ENCODE assay signal across 21 cellular contexts in the genomic region with DNA sequence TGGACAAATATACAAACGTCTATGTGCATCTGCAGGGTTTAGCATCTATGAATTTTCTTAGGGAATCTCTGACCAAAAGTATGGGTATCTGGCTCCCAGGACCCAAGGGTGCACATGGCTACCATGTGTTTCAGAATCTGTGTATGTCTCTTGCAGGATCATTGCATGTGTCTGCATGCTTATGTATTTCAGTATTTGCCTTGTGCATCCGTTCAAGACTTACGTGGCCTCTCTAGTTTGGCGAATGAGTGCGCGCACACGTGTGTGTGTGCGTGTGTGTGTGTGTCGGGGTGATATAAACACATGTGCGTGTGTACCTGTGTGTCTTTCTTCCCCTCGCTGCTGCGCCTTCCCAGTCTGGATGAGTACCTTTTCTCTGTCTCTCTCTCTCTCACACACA.
"Had no signal": no experiment of that assay in that cellular context is flagged by ENCODE, and none has a peak within 500 bp of the region (broad histone marks: within the 10 kb centered on the region; RNA-seq: fewer than 3 reads in every experiment).

No MANE protein-coding gene starts in this region.

- ATAC-seq: effector memory CD8-positive, alpha-beta T cell; left ventricle myocardium superior; lower lobe of right lung; naive thymus-derived CD8-positive, alpha-beta T cell; psoas muscle; right cardiac atrium; stimulated activated naive B cell treated with anti-CD40 and anti-IgM and Interleukin-4, amounts not matched to agents 10 μg/mL and 1 μg/mL and 100 μg/mL, for 72 hours had no signal

- H3K27ac ChIP-seq: lower lobe of right lung, ovary, psoas muscle, thoracic aorta, tibial nerve, upper lobe of left lung, vagina had no signal

- H3K4me1 ChIP-seq: lower lobe of right lung, psoas muscle, tibial nerve, upper lobe of left lung, vagina had no signal

- H3K27ac Mint-ChIP-seq: effector memory CD8-positive, alpha-beta T cell; naive thymus-derived CD8-positive, alpha-beta T cell; stimulated activated naive B cell treated with anti-CD40 and anti-IgM and Interleukin-4, amounts not matched to agents 10 μg/mL and 1 μg/mL and 100 μg/mL, for 72 hours; stimulated activated naive CD8-positive, alpha-beta T cell treated with anti-CD3 and anti-CD28 coated beads, Interleukin-15, Interleukin-2, amounts not matched to agents 100 ng/mL and 50 ng/mL, for 24 hours had no signal

- DNase-seq: cortex of kidney; effector memory CD8-positive, alpha-beta T cell; head of caudate nucleus; left ventricle myocardium superior; lower lobe of right lung; naive thymus-derived CD8-positive, alpha-beta T cell; nucleus accumbens; ovary; psoas muscle; right cardiac atrium; small intestine; stimulated activated CD4-positive, alpha-beta T cell treated with anti-CD3 and anti-CD28 coated beads, Interleukin-15, amount 100 ng/mL, for 24 hours; stimulated activated CD4-positive, alpha-beta T cell treated with anti-CD3 and anti-CD28 coated beads, Interleukin-2, amount 100 ng/mL, for 48 hours; stimulated activated naive B cell treated with anti-CD40 and anti-IgM and Interleukin-4, amounts not matched to agents 10 μg/mL and 1 μg/mL and 100 μg/mL, for 72 hours; upper lobe of left lung had no signal

- H3K36me3 Mint-ChIP-seq: naive thymus-derived CD8-positive, alpha-beta T cell; stimulated activated naive B cell treated with anti-CD40 and anti-IgM and Interleukin-4, amounts not matched to agents 10 μg/mL and 1 μg/mL and 100 μg/mL, for 72 hours had no signal

- H3K4me3 ChIP-seq: lower lobe of right lung, ovary, psoas muscle, thoracic aorta, tibial nerve, upper lobe of left lung, vagina had no signal

- H3K27me3 Mint-ChIP-seq: effector memory CD8-positive, alpha-beta T cell had no signal

- H3K36me3 ChIP-seq: lower lobe of right lung, ovary, thoracic aorta, tibial nerve, upper lobe of left lung, vagina had no signal

- H3K27me3 ChIP-seq: ovary, vagina had no signal

- FAIRE-seq: frontal cortex, keratinocyte, small intestine had no signal

- H3K4me3 Mint-ChIP-seq: effector memory CD8-positive, alpha-beta T cell; naive thymus-derived CD8-positive, alpha-beta T cell; stimulated activated naive B cell treated with anti-CD40 and anti-IgM and Interleukin-4, amounts not matched to agents 10 μg/mL and 1 μg/mL and 100 μg/mL, for 72 hours; stimulated activated naive CD8-positive, alpha-beta T cell treated with anti-CD3 and anti-CD28 coated beads, Interleukin-15, Interleukin-2, amounts not matched to agents 100 ng/mL and 50 ng/mL, for 24 hours had no signal

- H3K9me3 ChIP-seq: lower lobe of right lung, ovary, psoas muscle, thoracic aorta, tibial nerve, upper lobe of left lung, vagina had no signal

- H3K9me3 Mint-ChIP-seq: effector memory CD8-positive, alpha-beta T cell; naive thymus-derived CD8-positive, alpha-beta T cell; stimulated activated naive B cell treated with anti-CD40 and anti-IgM and Interleukin-4, amounts not matched to agents 10 μg/mL and 1 μg/mL and 100 μg/mL, for 72 hours; stimulated activated naive CD8-positive, alpha-beta T cell treated with anti-CD3 and anti-CD28 coated beads, Interleukin-15, Interleukin-2, amounts not matched to agents 100 ng/mL and 50 ng/mL, for 24 hours had no signal
